Comparison of ENCODE assay signal across 11 cellular contexts in the genomic region with DNA sequence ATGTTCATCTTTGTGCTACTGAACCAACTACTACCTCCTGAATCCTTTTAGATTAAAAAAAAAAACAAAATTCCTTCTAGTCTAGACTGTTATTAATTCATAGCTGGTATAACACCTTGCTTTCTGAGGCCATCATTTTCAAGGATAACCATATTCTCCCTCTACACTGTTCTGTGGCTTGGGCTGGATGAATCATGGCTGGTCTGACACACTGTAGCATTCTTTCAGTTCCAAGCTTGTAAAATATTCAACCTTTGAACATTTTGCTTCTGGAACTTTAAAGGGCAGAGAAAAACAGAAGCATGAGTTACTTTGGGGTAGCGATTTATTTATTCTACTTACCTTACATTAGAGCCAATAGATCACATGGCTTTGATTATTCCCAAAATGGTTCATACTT. TPM values are rescaled to one million over a fixed set of nuclear protein-coding genes. Genes with fewer than 3 reads are reported as not detected.
A peak's percentile ranks its signal among the peaks of the same experiment; 100 is the strongest.
DNase-seq lines count a peak whose midpoint lies in the region; ATAC-seq, FAIRE-seq and TF ChIP-seq lines count a peak whose summit lies in the region.
"Had no signal": no experiment of that assay in that cellular context is flagged by ENCODE, and none has a peak within 500 bp of the region (broad histone marks: within the 10 kb centered on the region; RNA-seq: fewer than 3 reads in every experiment).

No MANE protein-coding gene starts in this region.

- no peak for TF ChIP-seq POLR2A in H54 (IDR thresholded peaks at IDR 0.05; ENCODE audit: low read depth, low read length)
- no peak for TF ChIP-seq POLR2A in adrenal gland (IDR thresholded peaks at IDR 0.05)
- no peak for TF ChIP-seq POLR2A in upper lobe of left lung (IDR thresholded peaks at IDR 0.05)

- TF ChIP-seq CTCF in adrenal gland (IDR thresholded peaks at IDR 0.05) = no peak
- TF ChIP-seq CTCF in upper lobe of left lung (IDR thresholded peaks at IDR 0.05) = no peak

- H3K4me1 Mint-ChIP-seq in CD4-positive, alpha-beta memory T cell = peaks cover 19 to 29% (median 25%) of the 10 kb centered on the region in 4 donors
- H3K4me1 Mint-ChIP-seq in T-helper 17 cell = peaks cover 18% of the 10 kb centered on the region

- H3K27ac Mint-ChIP-seq in CD4-positive, alpha-beta memory T cell = no peak overlapping the region
- H3K27ac Mint-ChIP-seq in T-helper 17 cell = no peak overlapping the region

- peak; percentile 64 for DNase-seq in ACHN
- peak; percentile 64 for DNase-seq in H54 (ENCODE audit: insufficient read length, low spot score)
- DNase-seq in adrenal gland = peak in 5 of 7 donors; percentile 46 to 53 (median 49)
- peak; percentile 86 for DNase-seq in iris pigment epithelial cell (ENCODE audit: low read depth)
- no peak for DNase-seq in CD4-positive, alpha-beta memory T cell
- DNase-seq in T-helper 17 cell = no peak
- no peak for DNase-seq in upper lobe of left lung

- in situ Hi-C loops in ACHN (cut with HindIII; ENCODE audit: low pct_ligation_motif_present, low pct_unique_long_range_greater_than_20kb, low sequenced_read_pairs) = no loop called here

- POLR2A ChIA-PET in CD4-positive, alpha-beta memory T cell (lab: Charles Lee; ENCODE audit: partially characterized antibody) = no interaction called here

- no peak overlapping the region for H3K4me3 Mint-ChIP-seq in CD4-positive, alpha-beta memory T cell
- H3K4me3 Mint-ChIP-seq in T-helper 17 cell = no peak overlapping the region

- H3K27me3 ChIP-seq in adrenal gland = no peaks in the 10 kb centered on the region
- H3K27me3 ChIP-seq in CD4-positive, alpha-beta memory T cell (ENCODE audit: insufficient read depth, low read length) = no peaks in the 10 kb centered on the region
- H3K27me3 ChIP-seq in upper lobe of left lung = no peaks in the 10 kb centered on the region

- H3K4me1 ChIP-seq in adrenal gland (replicated peaks in 1 of 2) = peaks cover 8 to 14% of the 10 kb centered on the region in 2 donors
- H3K4me1 ChIP-seq in CD4-positive, alpha-beta memory T cell (ENCODE audit: insufficient read depth, low read length) = peaks cover 32% of the 10 kb centered on the region
- no peaks in the 10 kb centered on the region for H3K4me1 ChIP-seq in upper lobe of left lung

- FAIRE-seq in H54 (lab: Jason Lieb, UNC) = peak; percentile 96
- FAIRE-seq: HTR-8/SVneo had no signal

- peaks cover 6 to 14% of the 10 kb centered on the region in 2 donors for H3K36me3 Mint-ChIP-seq in CD4-positive, alpha-beta memory T cell
- no peaks in the 10 kb centered on the region for H3K36me3 Mint-ChIP-seq in T-helper 17 cell (ENCODE audit: low read depth)

- intact Hi-C loops in adrenal gland (cut with DNase I) = no loop called here
- intact Hi-C loops in CD4-positive, alpha-beta memory T cell (cut with micrococcal nuclease) = no loop called here

- CTCF ChIA-PET in CD4-positive, alpha-beta memory T cell (lab: Charles Lee; ENCODE audit: partially characterized antibody) = interaction anchor here (1.0 kb wide), 1 partner anchor 12 kb away, joined by 4 read pairs; no protein-coding TSS in a partner anchor

- no peaks in the 10 kb centered on the region for H3K9me3 ChIP-seq in adrenal gland (replicated peaks in 1 of 3)
- H3K9me3 ChIP-seq in CD4-positive, alpha-beta memory T cell (ENCODE audit: control insufficient read depth in 1 of 2, low read length in 2 of 2) = no peaks in the 10 kb centered on the region
- H3K9me3 ChIP-seq in T-helper 17 cell (ENCODE audit: control insufficient read depth, low read length, poor library complexity, severe bottlenecking) = no peaks in the 10 kb centered on the region
- no peaks in the 10 kb centered on the region for H3K9me3 ChIP-seq in upper lobe of left lung

- ATAC-seq in T-helper 17 cell (no peak), upper lobe of left lung (ENCODE audit: low FRiP score in 2 of 2) (no peak), HG02970 (IDR thresholded peaks at IDR 0.05; ENCODE audit: low FRiP score, unreplicated experiment) (no peak)
- ATAC-seq: Panc1 had no signal

- no peaks in the 10 kb centered on the region for H3K27me3 Mint-ChIP-seq in CD4-positive, alpha-beta memory T cell
- no peaks in the 10 kb centered on the region for H3K27me3 Mint-ChIP-seq in T-helper 17 cell

- WGBS in adrenal gland, 4 donors = 38 to 72% (median 55%) methylated on average over 1 of the region's 1 CpG
- WGBS in upper lobe of left lung, 2 donors = 90 to 93% methylated on average over 1 of the region's 1 CpG

- H3K4me3 ChIP-seq in adrenal gland (no peak overlapping the region), upper lobe of left lung (no peak overlapping the region)
- no peak overlapping the region for H3K4me3 ChIP-seq in CD4-positive, alpha-beta memory T cell (ENCODE audit: low read length in 2 of 2)
- H3K4me3 ChIP-seq: skin epidermis had no signal

- no peak for TF ChIP-seq EP300 in upper lobe of left lung (IDR thresholded peaks at IDR 0.05)

- H3K9me3 Mint-ChIP-seq in CD4-positive, alpha-beta memory T cell = no peaks in the 10 kb centered on the region

- H3K36me3 ChIP-seq in adrenal gland (replicated peaks in 1 of 2) = no peaks in the 10 kb centered on the region
- no peaks in the 10 kb centered on the region for H3K36me3 ChIP-seq in CD4-positive, alpha-beta memory T cell (ENCODE audit: insufficient read depth, low read length)
- H3K36me3 ChIP-seq in upper lobe of left lung = peaks cover 0 to 4% (median 0%) of the 10 kb centered on the region in 4 donors

- peak overlapping the region in 2 of 5 donors; percentile 37 to 59 for H3K27ac ChIP-seq in adrenal gland
- no peak overlapping the region for H3K27ac ChIP-seq in CD4-positive, alpha-beta memory T cell (ENCODE audit: low read depth, low read length)
- H3K27ac ChIP-seq in upper lobe of left lung = no peak overlapping the region
- H3K27ac ChIP-seq: skin epidermis had no signal

RNA-seq across cellular contexts. Expression of gene HSPBAP1, which starts 7.6 kb away (rescaled TPM):
- total RNA-seq in adrenal gland (10 to 100 TPM in 4 of 8 donors, 1 to 10 TPM in 4; 3.9 to 14.8 (median 9.6) TPM), T-helper 17 cell (10 to 100 TPM; 17.5 to 18.7 TPM), upper lobe of left lung (10 to 100 TPM in 5 of 6 donors, 1 to 10 TPM in 1; 6.8 to 36.4 (median 13.9) TPM)
- 10 to 100 TPM in 2 of 3 donors, 1 to 10 TPM in 1; 8.2 to 40.2 (median 30.2) TPM for polyA plus RNA-seq in adrenal gland
- 10 to 100 TPM; 22.9 to 23.2 TPM for total RNA-seq in CD4-positive, alpha-beta memory T cell
- polyA plus RNA-seq in CD4-positive, alpha-beta memory T cell = 10 to 100 TPM in 1 of 2 donors, 1 to 10 TPM in 1; 6.7 to 11.9 TPM

RNA-seq across cellular contexts. Expression of gene SLC49A4, which starts 8.8 kb away (rescaled TPM):
- 10 to 100 TPM; 13.5 to 40.8 (median 24.0) TPM for total RNA-seq in adrenal gland
- polyA plus RNA-seq in adrenal gland = 10 to 100 TPM in 1 of 3 donors, 1 to 10 TPM in 2; 2.2 to 16.3 (median 4.9) TPM
- total RNA-seq in CD4-positive, alpha-beta memory T cell = 1 to 10 TPM; 7.1 to 7.6 TPM
- 1 to 10 TPM; 1.9 to 2.3 TPM for polyA plus RNA-seq in CD4-positive, alpha-beta memory T cell
- 1 to 10 TPM; 4.8 to 5.5 TPM for total RNA-seq in T-helper 17 cell
- 10 to 100 TPM; 13.9 to 22.8 (median 20.7) TPM for total RNA-seq in upper lobe of left lung

Comparison
In these comparisons a context has a peak if more than half of its experiments do, and no peak if none do; other contexts are left out.
1. DNase-seq: peak in ACHN (single experiment), H54 (single experiment), adrenal gland (5 of 7) and iris pigment epithelial cell (single experiment); none in CD4-positive, alpha-beta memory T cell (0 of 5), T-helper 17 cell (0 of 3) and upper lobe of left lung (0 of 2).